Comparison of ENCODE assay signal across 8 cellular contexts in the genomic region with DNA sequence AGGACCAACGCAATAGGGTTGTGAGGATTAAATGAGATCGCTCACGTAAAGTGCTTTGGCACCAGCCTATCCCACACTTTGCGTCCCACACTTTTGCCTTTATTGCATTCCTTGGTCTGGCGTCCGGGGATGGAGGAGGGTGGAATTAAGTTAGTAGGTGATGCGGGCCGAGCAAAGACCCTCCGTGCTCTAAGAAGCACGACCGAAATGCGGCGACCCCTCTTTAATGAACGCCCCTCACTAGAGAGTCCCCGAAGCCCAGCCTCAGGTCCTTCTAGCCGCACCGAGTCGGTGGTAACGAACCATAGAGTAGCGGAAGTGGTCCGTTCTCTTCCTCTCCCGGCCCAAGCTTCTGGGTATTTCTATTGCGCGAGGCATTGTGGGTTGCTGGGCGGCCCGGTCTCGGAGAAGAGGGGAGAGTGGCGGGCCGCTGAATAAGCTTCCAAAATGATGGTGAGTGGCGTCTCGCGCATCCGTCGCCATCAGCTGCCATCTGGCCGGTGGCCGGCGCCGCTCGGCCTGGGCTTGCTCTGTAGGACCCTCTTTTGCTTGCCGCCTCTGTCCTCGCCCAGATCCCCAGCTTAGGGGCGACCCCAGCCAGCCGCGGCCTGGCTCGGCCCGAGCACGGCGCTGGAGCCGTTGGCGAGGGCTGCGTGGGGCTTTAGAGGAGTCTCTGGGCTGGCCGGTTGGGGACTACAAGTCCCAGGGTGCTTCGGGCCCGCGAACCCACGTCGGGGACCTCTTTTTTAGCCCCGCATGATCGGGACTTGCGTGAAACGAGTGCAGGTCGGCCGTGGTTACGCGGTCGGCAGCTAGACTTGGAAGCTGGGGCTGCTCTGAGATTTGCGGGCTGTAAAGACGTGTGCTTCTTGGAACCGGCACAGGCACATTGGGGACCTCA. TPM values are rescaled to one million over a fixed set of nuclear protein-coding genes. Genes with fewer than 3 reads are reported as not detected.
DNase-seq lines count a peak whose midpoint lies in the region; ATAC-seq and TF ChIP-seq lines count a peak whose summit lies in the region.

TSS of gene CCT7 (plus strand) at position 377 of the 901 bp plus-strand sequence. CDS start at position 448, 71 bp downstream.

- DNase-seq in GM13976 (ENCODE audit: low spot score) = peak; percentile 93
- DNase-seq in NCI-H146 (lab: John Stamatoyannopoulos, UW) = peak; percentile 93
- DNase-seq in T-cell = peak; percentile 76 to 93 (median 88)
- peak; percentile 90 to 92 (median 92) for DNase-seq in heart left ventricle
- DNase-seq in posterior cingulate gyrus = peak; percentile 90 to 98 (median 92)
- peak; percentile 83 for DNase-seq in type B pancreatic cell (ENCODE audit: extremely low spot score, unreplicated experiment)

- H3K4me1 Mint-ChIP-seq in T-cell (peaks cover 45 to 48% (median 46%) of the 10 kb centered on the region in 3 donors), type B pancreatic cell (ENCODE audit: unreplicated experiment) (peaks cover 27% of the 10 kb centered on the region)

- H3K27ac Mint-ChIP-seq in T-cell (peak within 1 kb of the TSS; percentile 77 to 96), type B pancreatic cell (peak within 1 kb of the TSS; percentile 94)

- in situ Hi-C loops in GM13976 (cut with MboI; ENCODE audit: low sequenced_read_pairs, unreplicated experiment) = no loop called here

- TF ChIP-seq CTCF in GM13976 (IDR thresholded peaks at IDR 0.05; ENCODE audit: borderline replicate concordance, control extremely low read depth, extremely low read depth, insufficient read depth, missing control alignments) (no peak), heart left ventricle (IDR thresholded peaks at IDR 0.05) (no peak), type B pancreatic cell (conservative IDR thresholded peaks at IDR 0.05) (no peak)

- intact Hi-C loops in heart left ventricle (cut with DNase I) (loop anchor here in 6 of 10 donors (2.0 to 5.0 kb wide), 2 partner anchors 153 to 163 kb away; partner anchors contain the start of genes ALMS1 (in 5 of the 6) and SFXN5 (in 1 of the 6)), posterior cingulate gyrus (cut with DNase I) (loop anchor here (2.0 to 10.0 kb wide), 3 partner anchors 19 to 501 kb away; partner anchors contain the start of genes ALMS1, SMYD5 and TPRKB)

- POLR2A ChIA-PET in T-cell (lab: Charles Lee) = interaction anchor here in 1 of 2 donors (1.2 to 2.0 kb wide), 4 partner anchors 14 to 151 kb away, joined by 3 to 7 read pairs (median 3); partner anchors contain the start of genes ALMS1 and FBXO41

- no peaks in the 10 kb centered on the region for H3K27me3 ChIP-seq in heart left ventricle

- WGBS in adipose tissue, 3 donors = 0 to 1% (median 0%) methylated on average over 67 to 69 of the region's 69 CpGs
- WGBS in heart left ventricle, 4 donors = 0 to 1% (median 1%) methylated on average over 52 to 69 of the region's 69 CpGs

- H3K4me3 ChIP-seq in heart left ventricle = peak within 1 kb of the TSS; percentile 60 to 92 (median 78)

- CTCF ChIA-PET in T-cell (lab: Charles Lee) = interaction anchor here in 1 of 2 donors (1.1 to 2.2 kb wide), 6 partner anchors 21 to 164 kb away, joined by 3 to 14 read pairs (median 5); partner anchors contain the start of genes ALMS1 and EGR4

- H3K27me3 Mint-ChIP-seq in T-cell (no peaks in the 10 kb centered on the region), type B pancreatic cell (no peaks in the 10 kb centered on the region)

- no peak within 1 kb of the TSS for H3K27ac ChIP-seq in adipose tissue (ENCODE audit: low read depth, low read length)
- H3K27ac ChIP-seq in heart left ventricle = peak within 1 kb of the TSS; percentile 77 to 98 (median 94)

- H3K9me3 ChIP-seq in heart left ventricle = no peaks in the 10 kb centered on the region

- no peaks in the 10 kb centered on the region for H3K9me3 Mint-ChIP-seq in T-cell
- no peaks in the 10 kb centered on the region for H3K9me3 Mint-ChIP-seq in type B pancreatic cell

- TF ChIP-seq POLR2A in heart left ventricle (IDR thresholded peaks at IDR 0.05) = peak in 1 of 2 donors; percentile 69

- ATAC-seq in HG02852 (IDR thresholded peaks at IDR 0.05; ENCODE audit: unreplicated experiment) (peak; percentile 61), T-cell (replicated peaks in 1 of 4) (peak; percentile 71 to 74 (median 74)), heart left ventricle (peak; percentile 83 to 92 (median 86))

- peak within 1 kb of the TSS; percentile 92 to 98 (median 95) for H3K4me3 Mint-ChIP-seq in T-cell
- H3K4me3 Mint-ChIP-seq in type B pancreatic cell = peak within 1 kb of the TSS; percentile 99

- H3K36me3 Mint-ChIP-seq in T-cell (peaks cover 5% of the 10 kb centered on the region), type B pancreatic cell (no peaks in the 10 kb centered on the region)

- H3K36me3 ChIP-seq in heart left ventricle = peaks cover 0 to 26% (median 15%) of the 10 kb centered on the region in 9 donors

- H3K4me1 ChIP-seq in heart left ventricle = peaks cover 0 to 51% (median 36%) of the 10 kb centered on the region in 12 donors

RNA-seq across cellular contexts. Expression of gene CCT7, which starts in this region (rescaled TPM):
- total RNA-seq in T-cell (100 to 1,000 TPM; 120 to 210 (median 193) TPM), heart left ventricle (100 to 1,000 TPM; 156 to 234 (median 198) TPM), type B pancreatic cell (ENCODE audit: low replicate concordance) (256 and 300 TPM in 2 replicates)
- polyA plus RNA-seq in adipose tissue (100 to 1,000 TPM; 112 to 190 (median 184) TPM), heart left ventricle (100 to 1,000 TPM; 261 to 328 TPM)
